ENCODE assay signal across 2 cellular contexts in genomic region chr22:29758068-29758622, GRCh38.
TF ChIP-seq lines count a peak whose summit lies in the region.

No MANE protein-coding gene starts in this region.

TF ChIP-seq in GM23338, 12 proteins besides CTCF, POLR2A, EP300 and RAD21:
- TF ChIP-seq, protein P1, sequence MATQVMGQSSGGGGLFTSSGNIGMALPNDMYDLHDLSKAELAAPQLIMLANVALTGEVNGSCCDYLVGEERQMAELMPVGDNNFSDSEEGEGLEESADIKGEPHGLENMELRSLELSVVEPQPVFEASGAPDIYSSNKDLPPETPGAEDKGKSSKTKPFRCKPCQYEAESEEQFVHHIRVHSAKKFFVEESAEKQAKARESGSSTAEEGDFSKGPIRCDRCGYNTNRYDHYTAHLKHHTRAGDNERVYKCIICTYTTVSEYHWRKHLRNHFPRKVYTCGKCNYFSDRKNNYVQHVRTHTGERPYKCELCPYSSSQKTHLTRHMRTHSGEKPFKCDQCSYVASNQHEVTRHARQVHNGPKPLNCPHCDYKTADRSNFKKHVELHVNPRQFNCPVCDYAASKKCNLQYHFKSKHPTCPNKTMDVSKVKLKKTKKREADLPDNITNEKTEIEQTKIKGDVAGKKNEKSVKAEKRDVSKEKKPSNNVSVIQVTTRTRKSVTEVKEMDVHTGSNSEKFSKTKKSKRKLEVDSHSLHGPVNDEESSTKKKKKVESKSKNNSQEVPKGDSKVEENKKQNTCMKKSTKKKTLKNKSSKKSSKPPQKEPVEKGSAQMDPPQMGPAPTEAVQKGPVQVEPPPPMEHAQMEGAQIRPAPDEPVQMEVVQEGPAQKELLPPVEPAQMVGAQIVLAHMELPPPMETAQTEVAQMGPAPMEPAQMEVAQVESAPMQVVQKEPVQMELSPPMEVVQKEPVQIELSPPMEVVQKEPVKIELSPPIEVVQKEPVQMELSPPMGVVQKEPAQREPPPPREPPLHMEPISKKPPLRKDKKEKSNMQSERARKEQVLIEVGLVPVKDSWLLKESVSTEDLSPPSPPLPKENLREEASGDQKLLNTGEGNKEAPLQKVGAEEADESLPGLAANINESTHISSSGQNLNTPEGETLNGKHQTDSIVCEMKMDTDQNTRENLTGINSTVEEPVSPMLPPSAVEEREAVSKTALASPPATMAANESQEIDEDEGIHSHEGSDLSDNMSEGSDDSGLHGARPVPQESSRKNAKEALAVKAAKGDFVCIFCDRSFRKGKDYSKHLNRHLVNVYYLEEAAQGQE (IDR thresholded peaks at IDR 0.05; ENCODE audit: unreplicated experiment), result no peak
- TF ChIP-seq, protein P2, sequence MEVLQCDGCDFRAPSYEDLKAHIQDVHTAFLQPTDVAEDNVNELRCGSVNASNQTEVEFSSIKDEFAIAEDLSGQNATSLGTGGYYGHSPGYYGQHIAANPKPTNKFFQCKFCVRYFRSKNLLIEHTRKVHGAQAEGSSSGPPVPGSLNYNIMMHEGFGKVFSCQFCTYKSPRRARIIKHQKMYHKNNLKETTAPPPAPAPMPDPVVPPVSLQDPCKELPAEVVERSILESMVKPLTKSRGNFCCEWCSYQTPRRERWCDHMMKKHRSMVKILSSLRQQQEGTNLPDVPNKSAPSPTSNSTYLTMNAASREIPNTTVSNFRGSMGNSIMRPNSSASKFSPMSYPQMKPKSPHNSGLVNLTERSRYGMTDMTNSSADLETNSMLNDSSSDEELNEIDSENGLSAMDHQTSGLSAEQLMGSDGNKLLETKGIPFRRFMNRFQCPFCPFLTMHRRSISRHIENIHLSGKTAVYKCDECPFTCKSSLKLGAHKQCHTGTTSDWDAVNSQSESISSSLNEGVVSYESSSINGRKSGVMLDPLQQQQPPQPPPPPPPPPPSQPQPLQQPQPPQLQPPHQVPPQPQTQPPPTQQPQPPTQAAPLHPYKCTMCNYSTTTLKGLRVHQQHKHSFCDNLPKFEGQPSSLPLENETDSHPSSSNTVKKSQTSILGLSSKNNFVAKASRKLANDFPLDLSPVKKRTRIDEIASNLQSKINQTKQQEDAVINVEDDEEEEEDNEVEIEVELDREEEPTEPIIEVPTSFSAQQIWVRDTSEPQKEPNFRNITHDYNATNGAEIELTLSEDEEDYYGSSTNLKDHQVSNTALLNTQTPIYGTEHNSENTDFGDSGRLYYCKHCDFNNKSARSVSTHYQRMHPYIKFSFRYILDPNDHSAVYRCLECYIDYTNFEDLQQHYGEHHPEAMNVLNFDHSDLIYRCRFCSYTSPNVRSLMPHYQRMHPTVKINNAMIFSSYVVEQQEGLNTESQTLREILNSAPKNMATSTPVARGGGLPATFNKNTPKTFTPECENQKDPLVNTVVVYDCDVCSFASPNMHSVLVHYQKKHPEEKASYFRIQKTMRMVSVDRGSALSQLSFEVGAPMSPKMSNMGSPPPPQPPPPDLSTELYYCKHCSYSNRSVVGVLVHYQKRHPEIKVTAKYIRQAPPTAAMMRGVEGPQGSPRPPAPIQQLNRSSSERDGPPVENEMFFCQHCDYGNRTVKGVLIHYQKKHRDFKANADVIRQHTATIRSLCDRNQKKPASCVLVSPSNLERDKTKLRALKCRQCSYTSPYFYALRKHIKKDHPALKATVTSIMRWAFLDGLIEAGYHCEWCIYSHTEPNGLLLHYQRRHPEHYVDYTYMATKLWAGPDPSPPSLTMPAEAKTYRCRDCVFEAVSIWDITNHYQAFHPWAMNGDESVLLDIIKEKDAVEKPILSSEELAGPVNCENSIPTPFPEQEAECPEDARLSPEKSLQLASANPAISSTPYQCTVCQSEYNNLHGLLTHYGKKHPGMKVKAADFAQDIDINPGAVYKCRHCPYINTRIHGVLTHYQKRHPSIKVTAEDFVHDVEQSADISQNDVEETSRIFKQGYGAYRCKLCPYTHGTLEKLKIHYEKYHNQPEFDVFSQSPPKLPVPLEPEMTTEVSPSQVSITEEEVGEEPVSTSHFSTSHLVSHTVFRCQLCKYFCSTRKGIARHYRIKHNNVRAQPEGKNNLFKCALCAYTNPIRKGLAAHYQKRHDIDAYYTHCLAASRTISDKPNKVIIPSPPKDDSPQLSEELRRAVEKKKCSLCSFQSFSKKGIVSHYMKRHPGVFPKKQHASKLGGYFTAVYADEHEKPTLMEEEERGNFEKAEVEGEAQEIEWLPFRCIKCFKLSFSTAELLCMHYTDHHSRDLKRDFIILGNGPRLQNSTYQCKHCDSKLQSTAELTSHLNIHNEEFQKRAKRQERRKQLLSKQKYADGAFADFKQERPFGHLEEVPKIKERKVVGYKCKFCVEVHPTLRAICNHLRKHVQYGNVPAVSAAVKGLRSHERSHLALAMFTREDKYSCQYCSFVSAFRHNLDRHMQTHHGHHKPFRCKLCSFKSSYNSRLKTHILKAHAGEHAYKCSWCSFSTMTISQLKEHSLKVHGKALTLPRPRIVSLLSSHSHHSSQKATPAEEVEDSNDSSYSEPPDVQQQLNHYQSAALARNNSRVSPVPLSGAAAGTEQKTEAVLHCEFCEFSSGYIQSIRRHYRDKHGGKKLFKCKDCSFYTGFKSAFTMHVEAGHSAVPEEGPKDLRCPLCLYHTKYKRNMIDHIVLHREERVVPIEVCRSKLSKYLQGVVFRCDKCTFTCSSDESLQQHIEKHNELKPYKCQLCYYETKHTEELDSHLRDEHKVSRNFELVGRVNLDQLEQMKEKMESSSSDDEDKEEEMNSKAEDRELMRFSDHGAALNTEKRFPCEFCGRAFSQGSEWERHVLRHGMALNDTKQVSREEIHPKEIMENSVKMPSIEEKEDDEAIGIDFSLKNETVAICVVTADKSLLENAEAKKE (CRISPR knock-in tag; IDR thresholded peaks at IDR 0.05), result no peak

TF ChIP-seq in K562, 482 proteins besides CTCF, POLR2A, EP300 and RAD21:
- TF ChIP-seq ZBTB7A (IDR thresholded peaks at IDR 0.05; ENCODE audit: borderline replicate concordance, control insufficient read depth, low read depth, low read length), result no peak
- TF ChIP-seq KAT8 (IDR thresholded peaks at IDR 0.05; ENCODE audit: low read depth), result no peak
- TF ChIP-seq ZBTB11 (CRISPR knock-in tag; IDR thresholded peaks at IDR 0.05), result no peak
- no peak for TF ChIP-seq EHMT2 (IDR thresholded peaks at IDR 0.05)
- TF ChIP-seq CEBPB (tag; IDR thresholded peaks at IDR 0.05), result no peak
- no peak for TF ChIP-seq POLR3A (IDR thresholded peaks at IDR 0.05; ENCODE audit: borderline replicate concordance, extremely low read depth, insufficient read depth, insufficient read length)
- TF ChIP-seq ILK (tag; IDR thresholded peaks at IDR 0.05; ENCODE audit: borderline replicate concordance, low read depth), result no peak
- TF ChIP-seq, protein P3, sequence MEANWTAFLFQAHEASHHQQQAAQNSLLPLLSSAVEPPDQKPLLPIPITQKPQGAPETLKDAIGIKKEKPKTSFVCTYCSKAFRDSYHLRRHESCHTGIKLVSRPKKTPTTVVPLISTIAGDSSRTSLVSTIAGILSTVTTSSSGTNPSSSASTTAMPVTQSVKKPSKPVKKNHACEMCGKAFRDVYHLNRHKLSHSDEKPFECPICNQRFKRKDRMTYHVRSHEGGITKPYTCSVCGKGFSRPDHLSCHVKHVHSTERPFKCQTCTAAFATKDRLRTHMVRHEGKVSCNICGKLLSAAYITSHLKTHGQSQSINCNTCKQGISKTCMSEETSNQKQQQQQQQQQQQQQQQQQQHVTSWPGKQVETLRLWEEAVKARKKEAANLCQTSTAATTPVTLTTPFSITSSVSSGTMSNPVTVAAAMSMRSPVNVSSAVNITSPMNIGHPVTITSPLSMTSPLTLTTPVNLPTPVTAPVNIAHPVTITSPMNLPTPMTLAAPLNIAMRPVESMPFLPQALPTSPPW (CRISPR knock-in tag; IDR thresholded peaks at IDR 0.05), result no peak
- TF ChIP-seq ZNF717 (CRISPR knock-in tag; IDR thresholded peaks at IDR 0.05), result no peak
- TF ChIP-seq, protein P4, sequence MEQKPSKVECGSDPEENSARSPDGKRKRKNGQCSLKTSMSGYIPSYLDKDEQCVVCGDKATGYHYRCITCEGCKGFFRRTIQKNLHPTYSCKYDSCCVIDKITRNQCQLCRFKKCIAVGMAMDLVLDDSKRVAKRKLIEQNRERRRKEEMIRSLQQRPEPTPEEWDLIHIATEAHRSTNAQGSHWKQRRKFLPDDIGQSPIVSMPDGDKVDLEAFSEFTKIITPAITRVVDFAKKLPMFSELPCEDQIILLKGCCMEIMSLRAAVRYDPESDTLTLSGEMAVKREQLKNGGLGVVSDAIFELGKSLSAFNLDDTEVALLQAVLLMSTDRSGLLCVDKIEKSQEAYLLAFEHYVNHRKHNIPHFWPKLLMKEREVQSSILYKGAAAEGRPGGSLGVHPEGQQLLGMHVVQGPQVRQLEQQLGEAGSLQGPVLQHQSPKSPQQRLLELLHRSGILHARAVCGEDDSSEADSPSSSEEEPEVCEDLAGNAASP (IDR thresholded peaks at IDR 0.05), result no peak
- no peak for TF ChIP-seq ESRRB (CRISPR knock-in tag; IDR thresholded peaks at IDR 0.05; ENCODE audit: borderline replicate concordance)
